In genomic region chr6:53244958-53245357, GRCh38 we compare ENCODE assay signal across 9 cellular contexts.
DNase-seq lines count a peak whose midpoint lies in the region; ATAC-seq, FAIRE-seq and TF ChIP-seq lines count a peak whose summit lies in the region.
"Had no signal": no experiment of that assay in that cellular context is flagged by ENCODE, and none has a peak within 500 bp of the region (broad histone marks: within the 10 kb centered on the region; RNA-seq: fewer than 3 reads in every experiment).

No MANE protein-coding gene starts in this region.

- ATAC-seq in natural killer cell (peak; percentile 54 to 61 (median 60)), HG02798 (IDR thresholded peaks at IDR 0.05; ENCODE audit: poor library complexity, unreplicated experiment) (peak; percentile 80), aorta (ENCODE audit: low FRiP score) (no peak)
- no peak for ATAC-seq in natural killer cell treated with Interleukin-12 subunit alpha and Interleukin-12 subunit beta and Interleukin-15 and Interleukin-18, amount 100 ng/mL, for 72 hours
- ATAC-seq in stimulated activated naive CD8-positive, alpha-beta T cell treated with anti-CD3 and anti-CD28 coated beads, Interleukin-15, Interleukin-2, amounts not matched to agents 100 U/mL and 50 U/mL, for 24 hours: peak; percentile 67

- H3K9me3 ChIP-seq in aorta (ENCODE audit: control insufficient read depth, low read length): no peaks in the 10 kb centered on the region
- H3K9me3 ChIP-seq: adrenal gland had no signal

- no peak overlapping the region for H3K27ac Mint-ChIP-seq in natural killer cell
- no peak overlapping the region for H3K27ac Mint-ChIP-seq in natural killer cell treated with Interleukin-12 subunit alpha and Interleukin-12 subunit beta and Interleukin-15 and Interleukin-18, amount 100 ng/mL, for 72 hours

- H3K27ac ChIP-seq in aorta (ENCODE audit: low read depth in 1 of 2, low read length in 2 of 2): no peak overlapping the region
- H3K27ac ChIP-seq: adrenal gland had no signal

- 88 to 91% methylated on average over 5 of the region's 5 CpGs for WGBS in aorta, 2 donors

- H3K9me3 Mint-ChIP-seq in natural killer cell: peaks cover 0 to 3% of the 10 kb centered on the region in 2 donors
- H3K9me3 Mint-ChIP-seq in natural killer cell treated with Interleukin-12 subunit alpha and Interleukin-12 subunit beta and Interleukin-15 and Interleukin-18, amount 100 ng/mL, for 72 hours: no peaks in the 10 kb centered on the region

- H3K4me1 Mint-ChIP-seq in natural killer cell: peaks cover 0 to 20% of the 10 kb centered on the region in 2 donors
- H3K4me1 Mint-ChIP-seq in natural killer cell treated with Interleukin-12 subunit alpha and Interleukin-12 subunit beta and Interleukin-15 and Interleukin-18, amount 100 ng/mL, for 72 hours (ENCODE audit: low read depth in 2 of 2): peaks cover 0 to 3% of the 10 kb centered on the region in 2 donors

- FAIRE-seq in urothelium cell line (lab: Jason Lieb, UNC): no peak

- H3K36me3 ChIP-seq in aorta (ENCODE audit: control insufficient read depth in 1 of 2, insufficient read depth in 2 of 2, low read length in 1 of 2): no peaks in the 10 kb centered on the region
- H3K36me3 ChIP-seq: adrenal gland had no signal

- no peak for DNase-seq in natural killer cell
- DNase-seq in natural killer cell treated with Interleukin-12 subunit alpha and Interleukin-12 subunit beta and Interleukin-15 and Interleukin-18, amount 100 ng/mL, for 72 hours (ENCODE audit: low spot score): no peak
- DNase-seq in NOMO-1 treated with DMSO at 0.1 percent for 48 hours (lab: John Stamatoyannopoulos, UW; ENCODE audit: unreplicated experiment): peak; percentile 93
- DNase-seq in stimulated activated naive CD8-positive, alpha-beta T cell treated with anti-CD3 and anti-CD28 coated beads, Interleukin-15, Interleukin-2, amounts not matched to agents 100 U/mL and 50 U/mL, for 24 hours: no peak
- DNase-seq in HK-2 (ENCODE audit: unreplicated experiment): no peak
- DNase-seq in aorta: no peak
- no peak for DNase-seq in urothelium cell line (ENCODE audit: low spot score)

- H3K4me1 ChIP-seq in aorta (ENCODE audit: control insufficient read depth in 1 of 2, insufficient read depth in 2 of 2, low read length in 2 of 2): peaks cover 3 to 4% of the 10 kb centered on the region in 2 donors

- intact Hi-C loops in natural killer cell (cut with micrococcal nuclease) (no loop called here), aorta (cut with DNase I) (no loop called here)

- H3K27me3 ChIP-seq in aorta (ENCODE audit: control insufficient read depth in 1 of 2, insufficient read depth in 2 of 2, low read length in 1 of 2): no peaks in the 10 kb centered on the region
- H3K27me3 ChIP-seq: adrenal gland had no signal

- no peaks in the 10 kb centered on the region for H3K27me3 Mint-ChIP-seq in natural killer cell (ENCODE audit: low read depth in 2 of 2)
- H3K27me3 Mint-ChIP-seq in natural killer cell treated with Interleukin-12 subunit alpha and Interleukin-12 subunit beta and Interleukin-15 and Interleukin-18, amount 100 ng/mL, for 72 hours: no peaks in the 10 kb centered on the region

- H3K4me3 Mint-ChIP-seq in natural killer cell: no peak overlapping the region
- no peak overlapping the region for H3K4me3 Mint-ChIP-seq in natural killer cell treated with Interleukin-12 subunit alpha and Interleukin-12 subunit beta and Interleukin-15 and Interleukin-18, amount 100 ng/mL, for 72 hours

- no peak overlapping the region for H3K4me3 ChIP-seq in aorta (ENCODE audit: low read length in 2 of 2)
- H3K4me3 ChIP-seq: adrenal gland had no signal

- no peaks in the 10 kb centered on the region for H3K36me3 Mint-ChIP-seq in natural killer cell
- H3K36me3 Mint-ChIP-seq in natural killer cell treated with Interleukin-12 subunit alpha and Interleukin-12 subunit beta and Interleukin-15 and Interleukin-18, amount 100 ng/mL, for 72 hours: no peaks in the 10 kb centered on the region

- no peak for TF ChIP-seq CTCF in natural killer cell (IDR thresholded peaks at IDR 0.05)

Comparison
In these comparisons a context has a peak if more than half of its experiments do, and no peak if none do; other contexts are left out.
1. ATAC-seq: peak in natural killer cell (3 of 3), HG02798 (single experiment) and stimulated activated naive CD8-positive, alpha-beta T cell treated with anti-CD3 and anti-CD28 coated beads, Interleukin-15, Interleukin-2, amounts not matched to agents 100 U/mL and 50 U/mL, for 24 hours (single experiment); none in natural killer cell treated with Interleukin-12 subunit alpha and Interleukin-12 subunit beta and Interleukin-15 and Interleukin-18, amount 100 ng/mL, for 72 hours (0 of 2) and aorta (single experiment).